Comparison of ENCODE assay signal across 7 cellular contexts in genomic region chr6:7851780-7852179, GRCh38.
"Had no signal": no experiment of that assay in that cellular context is flagged by ENCODE, and none has a peak within 500 bp of the region (broad histone marks: within the 10 kb centered on the region; RNA-seq: fewer than 3 reads in every experiment).

No MANE protein-coding gene starts in this region.

- H3K4me3 ChIP-seq: GM12878 had no signal

- DNase-seq: GDM1, GF-D8 had no signal

- FAIRE-seq: GM12878, GM12891, GM12892, GM18507, GM19239 had no signal

- ATAC-seq: GM12878 had no signal
